ENCODE assay signal across 18 cellular contexts in genomic region chr1:118186026-118186425, GRCh38. TPM values are rescaled to one million over a fixed set of nuclear protein-coding genes. Genes with fewer than 3 reads are reported as not detected.
DNase-seq lines count a peak whose midpoint lies in the region; ATAC-seq and TF ChIP-seq lines count a peak whose summit lies in the region.
"Had no signal": no experiment of that assay in that cellular context is flagged by ENCODE, and none has a peak within 500 bp of the region (broad histone marks: within the 10 kb centered on the region; RNA-seq: fewer than 3 reads in every experiment).

No MANE protein-coding gene starts in this region.

- H3K4me1 Mint-ChIP-seq in nephron progenitor cell (peaks cover 28% of the 10 kb centered on the region), H9 (peaks cover 30 to 31% of the 10 kb centered on the region in 2 experiments)

- H3K4me3 Mint-ChIP-seq in nephron progenitor cell (peak overlapping the region; percentile 83), H9 (no peak overlapping the region)

- H3K36me3 ChIP-seq in body of pancreas (replicated peaks in 1 of 2; ENCODE audit: insufficient read depth in 1 of 2, low read depth in 2 of 2) (no peaks in the 10 kb centered on the region), upper lobe of left lung (no peaks in the 10 kb centered on the region)
- H3K36me3 ChIP-seq: SJSA1 had no signal

- H2BK120ac ChIP-seq in H9 (ENCODE audit: low read depth, low read length, poor library complexity, severe bottlenecking), result no peak overlapping the region

- TF ChIP-seq CTCF in nephron progenitor cell (IDR thresholded peaks at IDR 0.05) (no peak), H9 (conservative IDR thresholded peaks at IDR 0.05) (no peak), body of pancreas (IDR thresholded peaks at IDR 0.05) (no peak), upper lobe of left lung (IDR thresholded peaks at IDR 0.05) (no peak)

- H2AFZ ChIP-seq in H9 (ENCODE audit: low read length), result no peak overlapping the region

- DNase-seq in NCI-H69 (lab: John Stamatoyannopoulos, UW) (peak; percentile 20), nephron progenitor cell (no peak), H9 (no peak), body of pancreas (no peak), right cardiac atrium (no peak), upper lobe of left lung (no peak)
- DNase-seq: DMS 273 treated with DMSO at 0.1 percent for 48 hours, GF-D8, GOT3, NCI-H1417 treated with DMSO at 0.1 percent for 48 hours, NCI-H187 treated with DMSO at 0.1 percent for 48 hours, NCI-H2227 treated with DMSO at 0.1 percent for 48 hours, NCI-H524 treated with DMSO at 0.1 percent for 48 hours had no signal

- peaks cover 3% of the 10 kb centered on the region for H3K23me2 ChIP-seq in H9 (ENCODE audit: insufficient read length, low read depth, low read length, poor library complexity, severe bottlenecking)

- no peaks in the 10 kb centered on the region for H3K79me1 ChIP-seq in H9 (ENCODE audit: insufficient read depth, low read depth, low read length, poor library complexity, severe bottlenecking)

- no peak overlapping the region for H4K5ac ChIP-seq in H9 (ENCODE audit: insufficient read length, low read depth, low read length)

- H3K56ac ChIP-seq in H9 (ENCODE audit: insufficient read length, low read depth, low read length), result no peak overlapping the region

- no peak overlapping the region for H3K14ac ChIP-seq in H9 (ENCODE audit: insufficient read depth, low read length)

- H3K27ac Mint-ChIP-seq in nephron progenitor cell, result no peak overlapping the region
- H3K27ac Mint-ChIP-seq in H9, result no peak overlapping the region
- H3K27ac Mint-ChIP-seq: CD14-positive monocyte had no signal

- no peaks in the 10 kb centered on the region for H3K27me3 ChIP-seq in H9 (ENCODE audit: insufficient read depth, low read length)
- no peaks in the 10 kb centered on the region for H3K27me3 ChIP-seq in body of pancreas
- H3K27me3 ChIP-seq in right cardiac atrium (ENCODE audit: control insufficient read depth, insufficient read depth), result no peaks in the 10 kb centered on the region
- no peaks in the 10 kb centered on the region for H3K27me3 ChIP-seq in upper lobe of left lung
- H3K27me3 ChIP-seq: SJSA1 had no signal

- H3K4me1 ChIP-seq in H9 (ENCODE audit: insufficient read depth, low read length), result no peaks in the 10 kb centered on the region; the same call in 1 of the 2 replicates
- H3K4me1 ChIP-seq in body of pancreas, result peaks cover 17% of the 10 kb centered on the region
- no peaks in the 10 kb centered on the region for H3K4me1 ChIP-seq in right cardiac atrium (ENCODE audit: control insufficient read depth, insufficient read depth, low read length)
- peaks cover 0 to 9% (median 0%) of the 10 kb centered on the region in 4 donors for H3K4me1 ChIP-seq in upper lobe of left lung
- H3K4me1 ChIP-seq: SJSA1 had no signal

- no peak overlapping the region for H3K9ac ChIP-seq in H9 (ENCODE audit: extremely low read depth, insufficient read length, low read length)
- H3K9ac ChIP-seq: KMS-11 had no signal

- H3K23ac ChIP-seq in H9 (ENCODE audit: insufficient read length, low read depth, low read length), result no peak overlapping the region

- no peak overlapping the region for H4K8ac ChIP-seq in H9 (replicated peaks; ENCODE audit: insufficient read length, low read depth, low read length)

- no peak overlapping the region for H2BK20ac ChIP-seq in H9 (ENCODE audit: low read depth, low read length, poor library complexity, severe bottlenecking)

- H2BK12ac ChIP-seq in H9 (ENCODE audit: insufficient read length, low read depth, low read length), result no peak overlapping the region

- H3K79me2 ChIP-seq in H9 (ENCODE audit: insufficient read depth, low read length), result no peaks in the 10 kb centered on the region

- no peak for TF ChIP-seq POLR2A in body of pancreas (IDR thresholded peaks at IDR 0.05)
- TF ChIP-seq POLR2A in upper lobe of left lung (IDR thresholded peaks at IDR 0.05), result no peak

- H2BK5ac ChIP-seq in H9 (ENCODE audit: insufficient read length, low read length), result no peak overlapping the region

- H3T11ph ChIP-seq in H9 (ENCODE audit: low read length), result no peak overlapping the region

- H4K20me1 ChIP-seq in H9 (ENCODE audit: control insufficient read depth, insufficient read depth, insufficient read length), result no peaks in the 10 kb centered on the region

- no peak overlapping the region for H3K18ac ChIP-seq in H9 (ENCODE audit: insufficient read length, low read depth, low read length)

- H3K36me3 Mint-ChIP-seq in nephron progenitor cell (ENCODE audit: low read depth) (no peaks in the 10 kb centered on the region), H9 (ENCODE audit: insufficient read depth in 1 of 3, low read depth in 3 of 3) (peaks cover 0 to 9% (median 0%) of the 10 kb centered on the region in 3 experiments; a peak in 3 of 7 replicates)
- H3K36me3 Mint-ChIP-seq: CD14-positive monocyte had no signal

- H4K91ac ChIP-seq in H9 (ENCODE audit: insufficient read length, low read depth, low read length), result no peak overlapping the region

- no peak overlapping the region for H2AK5ac ChIP-seq in H9 (ENCODE audit: insufficient read length, low read length)

- no peak overlapping the region for H3K4me2 ChIP-seq in H9 (ENCODE audit: insufficient read depth, insufficient read length, low read length)

- WGBS in H9 (ENCODE audit: extremely low coverage, insufficient read length, low lambda C conversion rate), result no CpG with 5 or more reads among the region's 4 CpGs
- WGBS in body of pancreas, 2 donors, result 94 to 95% methylated on average over 4 of the region's 4 CpGs
- 93% methylated on average over 4 of the region's 4 CpGs for WGBS in right cardiac atrium
- 91 to 99% methylated on average over 4 of the region's 4 CpGs for WGBS in upper lobe of left lung, 2 donors

- no peak for TF ChIP-seq EP300 in upper lobe of left lung (IDR thresholded peaks at IDR 0.05)

- H3K9me3 Mint-ChIP-seq in nephron progenitor cell (no peaks in the 10 kb centered on the region), H9 (peaks cover 0 to 4% of the 10 kb centered on the region in 2 experiments; a peak in 4 of 5 replicates)

- no peaks in the 10 kb centered on the region for H3K9me3 ChIP-seq in H9 (ENCODE audit: control insufficient read depth, low read depth, low read length)
- no peaks in the 10 kb centered on the region for H3K9me3 ChIP-seq in body of pancreas
- H3K9me3 ChIP-seq in right cardiac atrium (ENCODE audit: control insufficient read depth, low read length), result no peaks in the 10 kb centered on the region
- no peaks in the 10 kb centered on the region for H3K9me3 ChIP-seq in upper lobe of left lung
- H3K9me3 ChIP-seq: SJSA1 had no signal

- no peak overlapping the region for H2BK15ac ChIP-seq in H9 (ENCODE audit: low read depth, low read length)

- intact Hi-C loops in body of pancreas (cut with DNase I), result no loop called here
- intact Hi-C loops in right cardiac atrium (cut with DNase I), result no loop called here

- H3K4me3 ChIP-seq in body of pancreas (no peak overlapping the region), right cardiac atrium (ENCODE audit: low read length) (no peak overlapping the region), upper lobe of left lung (no peak overlapping the region)
- H3K4me3 ChIP-seq: SJSA1 had no signal

- H3K4ac ChIP-seq in H9 (ENCODE audit: low read depth, low read length), result no peak overlapping the region

- H3K27ac ChIP-seq in H9 (ENCODE audit: insufficient read length, low read depth, low read length), result no peak overlapping the region
- no peak overlapping the region for H3K27ac ChIP-seq in body of pancreas
- H3K27ac ChIP-seq in right cardiac atrium (ENCODE audit: low read length), result no peak overlapping the region
- no peak overlapping the region for H3K27ac ChIP-seq in upper lobe of left lung
- H3K27ac ChIP-seq: KMS-11, SJSA1 had no signal

- H3K27me3 Mint-ChIP-seq in nephron progenitor cell (ENCODE audit: low read depth, poor library complexity), result no peaks in the 10 kb centered on the region
- H3K27me3 Mint-ChIP-seq in H9 (ENCODE audit: low read depth), result no peaks in the 10 kb centered on the region; the same call in 1 of the 2 replicates

- ATAC-seq in esophagus mucosa, result peak; percentile 41
- no peak for ATAC-seq in body of pancreas
- no peak for ATAC-seq in right cardiac atrium
- no peak for ATAC-seq in upper lobe of left lung (ENCODE audit: low FRiP score in 2 of 2)

RNA-seq across cellular contexts. Expression of gene SPAG17, which starts 1.0 kb away (rescaled TPM):
- 18.8 TPM for total RNA-seq in esophagus mucosa
- total RNA-seq in H9 (2021), result 0.37 and 1.1 TPM in 2 replicates
- 1 to 10 TPM in 1 of 2 donors, not detected in 1; 1.6 TPM for total RNA-seq in body of pancreas
- under 1 TPM in 1 of 4 donors, not detected in 3; 0.59 TPM for total RNA-seq in right cardiac atrium
- polyA plus RNA-seq in right cardiac atrium, result 0.02 TPM
- total RNA-seq in upper lobe of left lung, result 10 to 100 TPM in 4 of 6 donors, 1 to 10 TPM in 1, under 1 TPM in 1; 0.26 to 94.3 (median 11.3) TPM
- total RNA-seq: HT-29, SJSA1 had no signal
